Comparison of ENCODE assay signal across 8 cellular contexts in the genomic region with DNA sequence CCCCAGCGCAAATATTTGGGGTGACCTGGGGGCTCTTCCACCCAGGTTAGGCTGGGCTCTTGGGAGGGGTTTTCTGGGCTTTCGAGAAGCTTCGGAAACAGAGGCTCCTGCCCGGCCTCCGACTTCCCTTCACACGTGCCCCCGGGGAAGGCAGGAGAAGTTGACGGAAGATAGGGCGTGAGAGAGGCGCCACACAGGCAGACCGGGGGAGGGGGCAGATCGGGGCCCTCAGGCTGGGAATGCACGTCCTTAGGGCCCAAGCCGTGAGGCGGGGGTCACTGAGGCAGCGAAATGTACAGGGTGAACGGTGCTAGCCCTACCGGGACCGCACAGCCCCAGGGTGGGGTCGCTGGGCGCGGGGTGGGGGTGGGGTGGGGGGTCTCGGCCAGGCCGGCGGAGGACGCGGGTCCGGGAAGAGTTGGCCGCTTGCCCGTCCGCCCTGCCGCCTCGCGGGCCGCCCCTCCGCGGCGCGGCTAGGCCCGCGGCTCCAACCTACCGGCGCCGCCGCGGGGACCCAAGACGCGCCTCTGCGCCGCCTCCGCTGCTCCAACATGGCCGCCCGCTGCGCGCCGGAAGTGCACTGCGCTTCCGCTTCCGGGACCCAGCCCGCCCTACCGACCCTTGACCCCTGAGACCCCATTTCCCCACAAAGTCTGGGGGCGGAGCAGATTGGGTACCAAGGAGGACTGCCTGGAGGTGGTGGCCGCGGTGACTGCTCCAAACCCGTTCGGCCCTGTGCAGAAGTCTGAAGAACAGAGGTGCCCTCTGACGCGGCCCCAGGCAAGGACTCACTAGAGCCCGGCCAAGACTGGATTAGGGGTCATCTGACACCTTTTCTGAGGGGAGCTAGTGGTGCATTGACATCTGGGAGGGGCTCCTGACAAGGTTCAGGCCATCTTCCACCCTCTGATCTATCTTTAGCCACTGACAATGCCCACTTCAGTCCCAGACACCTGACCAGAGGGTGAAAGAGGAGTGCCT. TPM values are rescaled to one million over a fixed set of nuclear protein-coding genes. Genes with fewer than 3 reads are reported as not detected.
DNase-seq lines count a peak whose midpoint lies in the region; ATAC-seq and TF ChIP-seq lines count a peak whose summit lies in the region.

CCDC71 (minus strand) TSS at position 561 of the 981 bp plus-strand sequence. CDS start 2,123 bp downstream, outside the sequence.

- H3K9me2 ChIP-seq in HCT116 (ENCODE audit: insufficient read depth): no peaks in the 10 kb centered on the region

- TF ChIP-seq RAD21 in HCT116 (IDR thresholded peaks at IDR 0.05; ENCODE audit: low read depth): no peak

- no TSS peak for BruUV-seq in HCT116 (replicated peaks; lab: Mats Ljungman, UMichigan)

- no peaks in the 10 kb centered on the region for H3K9me3 Mint-ChIP-seq in activated CD4-positive, alpha-beta T cell treated with anti-CD3 and anti-CD28 coated beads for 36 hours (ENCODE audit: low read depth)

- ATAC-seq in HCT116 (peak; percentile 71), HG03460 (IDR thresholded peaks at IDR 0.05; ENCODE audit: unreplicated experiment) (no peak)
- ATAC-seq in activated CD4-positive, alpha-beta T cell treated with anti-CD3 and anti-CD28 coated beads for 36 hours: peak; percentile 81

- RAD21 ChIA-PET in HCT116 (lab: Charles Lee; ENCODE audit: low non-redundant PET in 1 of 2, low total read pairs in 2 of 2, uncharacterized antibody in 2 of 2, unreplicated experiment in 2 of 2): no interaction called here

- no peak for TF ChIP-seq CTCF in HCT116 (IDR thresholded peaks at IDR 0.05 in 2 of 3, conservative IDR thresholded peaks at IDR 0.05 in 1 of 3; ENCODE audit: borderline replicate concordance in 1 of 3, insufficient read depth in 1 of 3, low read depth in 2 of 3, low read length in 2 of 3)
- TF ChIP-seq CTCF in colonic mucosa (IDR thresholded peaks at IDR 0.05): no peak

- H3K27ac Mint-ChIP-seq in activated CD4-positive, alpha-beta T cell treated with anti-CD3 and anti-CD28 coated beads for 36 hours: peak within 1 kb of the TSS; percentile 89

- peak within 1 kb of the TSS; percentile 59 for H2AFZ ChIP-seq in HCT116 (ENCODE audit: low read depth, low read length, poor library complexity, severe bottlenecking)

- peak within 1 kb of the TSS; percentile 88 for H3K4me2 ChIP-seq in HCT116 (ENCODE audit: low read length)

- H3K4me3 Mint-ChIP-seq in activated CD4-positive, alpha-beta T cell treated with anti-CD3 and anti-CD28 coated beads for 36 hours: peak within 1 kb of the TSS; percentile 90

- DNase-seq in ELF-1 (ENCODE audit: low read depth, low spot score) (peak; percentile 71), HCT116 (ENCODE audit: low read depth, low spot score) (peak; percentile 18), NCI-H2171 (lab: John Stamatoyannopoulos, UW) (peak; percentile 33), colonic mucosa (peak; percentile 70), left kidney (ENCODE audit: low read depth, low spot score) (peak; percentile 91)
- DNase-seq in activated CD4-positive, alpha-beta T cell treated with anti-CD3 and anti-CD28 coated beads for 36 hours: peak; percentile 88
- peak; percentile 80 for DNase-seq in stimulated activated CD4-positive, alpha-beta T cell treated with anti-CD3 and anti-CD28 coated beads, Interleukin-1b, Interleukin-23, amount 100 ng/mL, for 48 hours

- peak; percentile 34 for TF ChIP-seq POLR2A in HCT116 (IDR thresholded peaks at IDR 0.05; ENCODE audit: borderline replicate concordance, extremely low read depth, insufficient read depth, insufficient read length)

- peaks cover 32% of the 10 kb centered on the region for H3K36me3 Mint-ChIP-seq in activated CD4-positive, alpha-beta T cell treated with anti-CD3 and anti-CD28 coated beads for 36 hours (ENCODE audit: low read depth)

- H3K79me2 ChIP-seq in HCT116 (ENCODE audit: insufficient read depth, low read length): peaks cover 32% of the 10 kb centered on the region

- intact Hi-C loops in HCT116 (cut with micrococcal nuclease) (no loop called here), colonic mucosa (cut with DNase I) (no loop called here)
- intact Hi-C loops in activated CD4-positive, alpha-beta T cell treated with anti-CD3 and anti-CD28 coated beads for 36 hours (cut with DNase I, micrococcal nuclease): loop anchor here in 1 of 2 experiments (1.0 to 5.0 kb wide), 8 partner anchors 46 to 304 kb away; partner anchors contain the start of genes ARIH2, DAG1, QARS1 and QRICH1

- H3K9ac ChIP-seq in HCT116 (ENCODE audit: low read length): peak within 1 kb of the TSS; percentile 97
- H3K9ac ChIP-seq in colonic mucosa (ENCODE audit: low read depth in 2 of 2, low read length in 2 of 2): peak within 1 kb of the TSS; percentile 67 to 68

- H3K27me3 Mint-ChIP-seq in activated CD4-positive, alpha-beta T cell treated with anti-CD3 and anti-CD28 coated beads for 36 hours: no peaks in the 10 kb centered on the region

- CTCF ChIA-PET in HCT116 (lab: Charles Lee): no interaction called here
- CTCF ChIA-PET in activated CD4-positive, alpha-beta T cell treated with anti-CD3 and anti-CD28 coated beads for 36 hours (lab: Charles Lee): interaction anchor here (0.6 to 1.2 kb wide), 2 partner anchors 9 to 57 kb away, joined by 3 to 4 read pairs; no protein-coding TSS in a partner anchor

- H4K20me1 ChIP-seq in HCT116 (ENCODE audit: insufficient read depth): no peaks in the 10 kb centered on the region

- H3K4me1 Mint-ChIP-seq in activated CD4-positive, alpha-beta T cell treated with anti-CD3 and anti-CD28 coated beads for 36 hours: peaks cover 39% of the 10 kb centered on the region

- H3K9me3 ChIP-seq in HCT116 (ENCODE audit: control insufficient read depth in 1 of 2, insufficient read depth in 1 of 2, low read depth in 1 of 2, low read length in 2 of 2) (no peaks in the 10 kb centered on the region), colonic mucosa (no peaks in the 10 kb centered on the region)

- H3K4me3 ChIP-seq in HCT116 (replicated peaks in 1 of 2; ENCODE audit: low read depth in 1 of 2, low read length in 2 of 2): peak within 1 kb of the TSS; percentile 77 to 99
- H3K4me3 ChIP-seq in colonic mucosa: peak within 1 kb of the TSS; percentile 93

- POLR2A ChIA-PET in HCT116 (lab: Charles Lee): no interaction called here
- POLR2A ChIA-PET in activated CD4-positive, alpha-beta T cell treated with anti-CD3 and anti-CD28 coated beads for 36 hours (lab: Charles Lee): no interaction called here

- peak within 1 kb of the TSS; percentile 84 for H3K27ac ChIP-seq in HCT116 (ENCODE audit: low read depth, low read length)
- H3K27ac ChIP-seq in colonic mucosa: peak within 1 kb of the TSS; percentile 74

- H3K27me3 ChIP-seq in HCT116 (ENCODE audit: insufficient read depth, low read length): no peaks in the 10 kb centered on the region
- H3K27me3 ChIP-seq in colonic mucosa: no peaks in the 10 kb centered on the region

- peaks cover 13 to 31% of the 10 kb centered on the region in 2 experiments for H3K4me1 ChIP-seq in HCT116 (ENCODE audit: control insufficient read depth in 1 of 2, insufficient read depth in 2 of 2, low read length in 2 of 2)
- H3K4me1 ChIP-seq in colonic mucosa: peaks cover 3% of the 10 kb centered on the region

- H3K36me3 ChIP-seq in HCT116 (ENCODE audit: control insufficient read depth in 1 of 2, insufficient read depth in 2 of 2, low read length in 2 of 2) (peaks cover 11 to 17% of the 10 kb centered on the region in 2 experiments), colonic mucosa (no peaks in the 10 kb centered on the region)

TF ChIP-seq in HCT116, 20 proteins besides CTCF, POLR2A, EP300 and RAD21:
- peak; percentile 87 for TF ChIP-seq POLR2AphosphoS5 (IDR thresholded peaks at IDR 0.05; ENCODE audit: low read depth, low read length)
- no peak for TF ChIP-seq TCF7L2 (IDR thresholded peaks at IDR 0.05; ENCODE audit: borderline replicate concordance, extremely low read depth, insufficient read depth, insufficient read length)
- peak; percentile 96 for TF ChIP-seq YY1 (IDR thresholded peaks at IDR 0.05; ENCODE audit: extremely low read depth, insufficient replicate concordance, low read depth, low read length)

RNA-seq across cellular contexts. Expression of gene CCDC71, which starts in this region (rescaled TPM):
- total RNA-seq in HCT116 (2021; ENCODE audit: unreplicated experiment) (32.8 TPM), colonic mucosa (10 to 100 TPM; 17.8 to 22.6 TPM)
- polyA plus RNA-seq in HCT116 (2012): 19.7 and 24.3 TPM in 2 replicates
- 10 to 100 TPM; 19.5 to 22.2 TPM for total RNA-seq in activated CD4-positive, alpha-beta T cell treated with anti-CD3 and anti-CD28 coated beads for 36 hours

Comparison
In these comparisons a context has a peak if more than half of its experiments do, and no peak if none do; other contexts are left out.
1. DNase-seq: peak in every context shown above with its lines; median percentile 91 in left kidney; 88 in activated CD4-positive, alpha-beta T cell treated with anti-CD3 and anti-CD28 coated beads for 36 hours; 80 in stimulated activated CD4-positive, alpha-beta T cell treated with anti-CD3 and anti-CD28 coated beads, Interleukin-1b, Interleukin-23, amount 100 ng/mL, for 48 hours; 71 in ELF-1; 70 in colonic mucosa; 33 in NCI-H2171; 18 in HCT116.